Comparison of ENCODE assay signal across 1 cellular context in genomic region chr1:100862591-100862990, GRCh38.
TF ChIP-seq lines count a peak whose summit lies in the region.

No MANE protein-coding gene starts in this region.

TF ChIP-seq in endothelial cell of umbilical vein, 7 proteins besides CTCF, POLR2A, EP300 and RAD21:
- no peak for TF ChIP-seq MAX (IDR thresholded peaks at IDR 0.05; ENCODE audit: insufficient read depth, insufficient read length)
- TF ChIP-seq MYC (IDR thresholded peaks at IDR 0.05; ENCODE audit: low read depth, low read length): no peak
- TF ChIP-seq GATA2 (IDR thresholded peaks at IDR 0.05; ENCODE audit: insufficient read depth, insufficient read length, low read depth, low read length): no peak
TF ChIP-seq in endothelial cell of umbilical vein: peak in this region for 0.
